16 cellular contexts compared by ENCODE assay signal in the genomic region with DNA sequence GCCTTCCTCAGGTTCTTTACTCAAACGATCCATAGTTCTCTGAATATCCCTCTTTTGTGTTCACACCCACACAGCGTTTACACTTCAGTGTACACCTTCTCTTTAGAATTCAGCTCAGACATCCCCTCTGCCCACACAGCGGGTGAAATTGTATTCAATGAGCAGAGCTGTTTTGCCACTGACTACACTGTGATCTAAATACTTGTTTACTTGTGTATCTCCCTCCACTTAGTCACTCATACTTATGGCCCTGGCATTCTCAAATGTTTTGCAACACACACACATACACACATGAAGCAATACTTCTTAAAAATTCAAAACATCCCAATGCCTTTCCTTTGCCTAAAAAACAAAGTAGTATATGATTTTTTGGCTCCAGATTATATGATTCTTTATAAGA.
DNase-seq lines count a peak whose midpoint lies in the region; ATAC-seq and TF ChIP-seq lines count a peak whose summit lies in the region.
"Had no signal": no experiment of that assay in that cellular context is flagged by ENCODE, and none has a peak within 500 bp of the region (broad histone marks: within the 10 kb centered on the region; RNA-seq: fewer than 3 reads in every experiment).

No MANE protein-coding gene starts in this region.

- no peaks in the 10 kb centered on the region for H4K20me1 ChIP-seq in IMR-90 (ENCODE audit: insufficient read depth, low read length)

- no peaks in the 10 kb centered on the region for H3K27me3 Mint-ChIP-seq in endodermal cell (ENCODE audit: insufficient read depth)

- H2BK20ac ChIP-seq in IMR-90 (ENCODE audit: low read depth, low read length): peak overlapping the region; percentile 86

- peaks cover 2% of the 10 kb centered on the region; the same call in 1 of the 2 replicates for H3K9me3 ChIP-seq in IMR-90 (ENCODE audit: control insufficient read depth, insufficient read depth, low read length)
- H3K9me3 ChIP-seq in mesodermal cell (ENCODE audit: control insufficient read depth, low read length): no peaks in the 10 kb centered on the region
- no peaks in the 10 kb centered on the region for H3K9me3 ChIP-seq in endodermal cell (ENCODE audit: control insufficient read depth, low read length)
- H3K9me3 ChIP-seq: neutrophil had no signal

- H3K4me3 ChIP-seq in IMR-90 (ENCODE audit: insufficient read depth, low read depth, low read length) (no peak overlapping the region), cardiac fibroblast (replicated peaks in 1 of 2; ENCODE audit: low read depth in 2 of 2, low read length in 2 of 2) (no peak overlapping the region), mesodermal cell (ENCODE audit: extremely low read depth, insufficient read depth, low read length, poor library complexity, severe bottlenecking) (no peak overlapping the region), endodermal cell (ENCODE audit: low read length) (no peak overlapping the region)
- H3K4me3 ChIP-seq: gastroesophageal sphincter, right atrium auricular region had no signal

- in situ Hi-C loops in IMR-90 (cut with MboI; ENCODE audit: low sequenced_read_pairs): no loop called here

- dilution Hi-C loops in IMR-90 (cut with HindIII; ENCODE audit: low sequenced_read_pairs, unreplicated experiment): no loop called here

- no peak overlapping the region for H3K27ac ChIP-seq in IMR-90 (ENCODE audit: insufficient read depth, low read length)
- peak overlapping the region; percentile 4 for H3K27ac ChIP-seq in mesodermal cell (ENCODE audit: low read depth, low read length, severe bottlenecking)
- no peak overlapping the region for H3K27ac ChIP-seq in endodermal cell (ENCODE audit: low read depth, low read length)
- H3K27ac ChIP-seq: gastroesophageal sphincter, neutrophil, right atrium auricular region had no signal

- peak overlapping the region; percentile 11; the same call in 1 of the 2 replicates for H2AK5ac ChIP-seq in IMR-90 (ENCODE audit: low read depth, low read length)

- peak overlapping the region; percentile 24; the same call in 1 of the 2 replicates for H4K91ac ChIP-seq in IMR-90 (ENCODE audit: insufficient read depth, low read depth, low read length)

- peak overlapping the region; percentile 80 for H2BK120ac ChIP-seq in IMR-90 (ENCODE audit: low read depth, low read length)

- H3K4ac ChIP-seq in IMR-90 (ENCODE audit: low read depth, low read length): peak overlapping the region; percentile 39

- no peaks in the 10 kb centered on the region for H3K27me3 ChIP-seq in IMR-90 (ENCODE audit: control insufficient read depth, insufficient read depth, low read length)
- no peaks in the 10 kb centered on the region for H3K27me3 ChIP-seq in endodermal cell (ENCODE audit: control insufficient read depth, insufficient read depth, low read length, poor library complexity, severe bottlenecking)
- H3K27me3 ChIP-seq: gastroesophageal sphincter, neutrophil, right atrium auricular region had no signal

- no peak for TF ChIP-seq CTCF in IMR-90 (conservative IDR thresholded peaks at IDR 0.05; ENCODE audit: low read depth, low read length)
- no peak for TF ChIP-seq CTCF in cardiac fibroblast (IDR thresholded peaks at IDR 0.05; ENCODE audit: low read depth, low read length)
- TF ChIP-seq CTCF in endodermal cell (conservative IDR thresholded peaks at IDR 0.05): no peak

- H2BK15ac ChIP-seq in IMR-90 (ENCODE audit: low read depth, low read length): peak overlapping the region; percentile 21; the same call in 1 of the 3 replicates

- peak overlapping the region; percentile 2; the same call in 1 of the 2 replicates for H3K4me2 ChIP-seq in IMR-90 (ENCODE audit: low read depth, low read length)

- CTCF ChIA-PET in IMR-90 (lab: Yijun Ruan, JAX): no interaction called here

- H3K4me1 ChIP-seq in IMR-90 (ENCODE audit: control insufficient read depth, insufficient read depth, low read length): peaks cover 7% of the 10 kb centered on the region
- peaks cover 15% of the 10 kb centered on the region for H3K4me1 ChIP-seq in mesodermal cell (ENCODE audit: control insufficient read depth, insufficient read depth, low read length, poor library complexity, severe bottlenecking)
- H3K4me1 ChIP-seq in endodermal cell (ENCODE audit: control insufficient read depth, insufficient read depth, low read length): no peaks in the 10 kb centered on the region
- H3K4me1 ChIP-seq: gastroesophageal sphincter, right atrium auricular region had no signal

- H3K9me1 ChIP-seq in IMR-90 (ENCODE audit: insufficient read depth, low read length): no peaks in the 10 kb centered on the region

- no peak overlapping the region for H3K56ac ChIP-seq in IMR-90 (ENCODE audit: extremely low read depth, insufficient read depth, low read length)

- H3K27ac Mint-ChIP-seq in endodermal cell: no peak overlapping the region
- H3K27ac Mint-ChIP-seq: T-helper 17 cell had no signal

- peak overlapping the region; percentile 91; the same call in 1 of the 2 replicates for H4K5ac ChIP-seq in IMR-90 (ENCODE audit: low read depth, low read length)

- H4K8ac ChIP-seq in IMR-90 (ENCODE audit: low read depth in 2 of 2, low read length in 2 of 2): peak overlapping the region; percentile 18 to 55; a peak in 2 of 4 replicates

- POLR2A ChIA-PET in IMR-90 (lab: Charles Lee; ENCODE audit: unreplicated experiment): no interaction called here

- peak overlapping the region; percentile 65; the same call in 1 of the 2 replicates for H3K14ac ChIP-seq in IMR-90 (replicated peaks; ENCODE audit: low read depth, low read length)

- no peaks in the 10 kb centered on the region for H3K4me1 Mint-ChIP-seq in endodermal cell
- H3K4me1 Mint-ChIP-seq: T-helper 17 cell had no signal

- H3K4me3 Mint-ChIP-seq in endodermal cell: no peak overlapping the region
- H3K4me3 Mint-ChIP-seq: T-helper 17 cell had no signal

- H3K36me3 ChIP-seq in IMR-90 (ENCODE audit: control insufficient read depth, insufficient read depth, low read length) (no peaks in the 10 kb centered on the region), mesodermal cell (ENCODE audit: control insufficient read depth, insufficient read depth, low read length) (no peaks in the 10 kb centered on the region), endodermal cell (ENCODE audit: control insufficient read depth, insufficient read depth, low read length) (no peaks in the 10 kb centered on the region)
- H3K36me3 ChIP-seq: gastroesophageal sphincter, neutrophil, right atrium auricular region had no signal

- no TSS peak for BruUV-seq in IMR-90 (replicated peaks; lab: Mats Ljungman, UMichigan)

- no peak overlapping the region for H2AK9ac ChIP-seq in IMR-90 (replicated peaks; ENCODE audit: low read depth, low read length, poor library complexity)

- H3K36me3 Mint-ChIP-seq in endodermal cell (ENCODE audit: low read depth): no peaks in the 10 kb centered on the region

- TF ChIP-seq RAD21 in IMR-90 (IDR thresholded peaks at IDR 0.05; ENCODE audit: low read length): no peak

- no peak for TF ChIP-seq POLR2A in IMR-90 (IDR thresholded peaks at IDR 0.05; ENCODE audit: low read depth, low read length)

- peaks cover 4% of the 10 kb centered on the region for H3K9me3 Mint-ChIP-seq in endodermal cell

- H3K79me1 ChIP-seq in IMR-90 (ENCODE audit: low read depth in 1 of 2, low read length in 2 of 2): no peaks in the 10 kb centered on the region

- ATAC-seq in IMR-90 (ENCODE audit: low read depth) (peak; percentile 70), HG03025 (IDR thresholded peaks at IDR 0.05; ENCODE audit: low FRiP score, unreplicated experiment) (no peak)
- ATAC-seq: activated CD4-positive, CD25-positive, alpha-beta regulatory T cell treated with anti-CD3 and anti-CD28 coated beads, Interleukin-2, amount 50 U/mL, for 24 hours; gastroesophageal sphincter; T-helper 17 cell had no signal

- peak; percentile 68 for DNase-seq in DMS53 (lab: John Stamatoyannopoulos, UW)
- DNase-seq in IMR-90: peak; percentile 51
- DNase-seq in cardiac fibroblast (ENCODE audit: low read depth in 2 of 2): peak; percentile 81 to 89
- no peak for DNase-seq in SIG-M5 treated with dmso at 0.1 percent for 504 hours (lab: John Stamatoyannopoulos, UW; ENCODE audit: unreplicated experiment)
- DNase-seq in stimulated activated CD4-positive, alpha-beta T cell treated with anti-CD3 and anti-CD28 coated beads, Interleukin-4, amount 100 ng/mL, for 1 hour: no peak
- no peak for DNase-seq in endodermal cell
- DNase-seq: activated gamma-delta T cell, DMS153, NCI-H1930, T-helper 17 cell had no signal

- 0 out of 2 replicates have a peak overlapping the region, but pooled peaks have one; percentile 46 for H3K23ac ChIP-seq in IMR-90 (ENCODE audit: low read depth, low read length)

- H2BK5ac ChIP-seq in IMR-90 (ENCODE audit: low read depth, low read length, poor library complexity, severe bottlenecking): peak overlapping the region; percentile 81

- no peak overlapping the region for H2AFZ ChIP-seq in IMR-90 (replicated peaks; ENCODE audit: low read length, poor library complexity)

- intact Hi-C loops in IMR-90 (cut with micrococcal nuclease): no loop called here

- no peak overlapping the region for H3K9ac ChIP-seq in IMR-90 (ENCODE audit: low read depth, low read length)
- no peak overlapping the region for H3K9ac ChIP-seq in endodermal cell (ENCODE audit: extremely low read depth, low read length, poor library complexity, severe bottlenecking)

- WGBS in IMR-90 (ENCODE audit: extremely low coverage in 2 of 2, insufficient read length in 1 of 2), 2 experiments: 60% methylated on average over 3 of the region's 3 CpGs; no CpG with 5 or more reads in 1 of the 2 experiments
- 76 to 87% methylated on average over 3 of the region's 3 CpGs for WGBS in mesodermal cell (ENCODE audit: insufficient coverage in 2 of 2), 2 experiments
- 67 to 87% methylated on average over 1 to 3 of the region's 3 CpGs for WGBS in endodermal cell (ENCODE audit: insufficient coverage in 1 of 2, insufficient read length in 1 of 2), 2 experiments

- H3K18ac ChIP-seq in IMR-90 (ENCODE audit: low read depth, low read length): peak overlapping the region; percentile 93; the same call in 1 of the 2 replicates

TF ChIP-seq in IMR-90, 13 proteins besides CTCF, POLR2A, EP300 and RAD21 (continues in another document):
- TF ChIP-seq FOS (IDR thresholded peaks at IDR 0.05; ENCODE audit: low read depth, low read length): peak; percentile 17; the same call in 1 of the 2 replicates
- TF ChIP-seq, protein P1, sequence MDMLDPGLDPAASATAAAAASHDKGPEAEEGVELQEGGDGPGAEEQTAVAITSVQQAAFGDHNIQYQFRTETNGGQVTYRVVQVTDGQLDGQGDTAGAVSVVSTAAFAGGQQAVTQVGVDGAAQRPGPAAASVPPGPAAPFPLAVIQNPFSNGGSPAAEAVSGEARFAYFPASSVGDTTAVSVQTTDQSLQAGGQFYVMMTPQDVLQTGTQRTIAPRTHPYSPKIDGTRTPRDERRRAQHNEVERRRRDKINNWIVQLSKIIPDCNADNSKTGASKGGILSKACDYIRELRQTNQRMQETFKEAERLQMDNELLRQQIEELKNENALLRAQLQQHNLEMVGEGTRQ (IDR thresholded peaks at IDR 0.05; ENCODE audit: low read depth, low read length): no peak
- peak; percentile 90 for TF ChIP-seq CEBPB (IDR thresholded peaks at IDR 0.05; ENCODE audit: low read depth, low read length)
- peak; percentile 14; the same call in 1 of the 2 replicates for TF ChIP-seq BHLHE40 (IDR thresholded peaks at IDR 0.05; ENCODE audit: low read depth, low read length)
- no peak for TF ChIP-seq MXI1 (IDR thresholded peaks at IDR 0.05; ENCODE audit: borderline replicate concordance, low read depth, low read length)
- TF ChIP-seq NFE2L2 (IDR thresholded peaks at IDR 0.05; ENCODE audit: low read depth, low read length): no peak

Comparison
In these comparisons a context has a peak if more than half of its experiments do, and no peak if none do; other contexts are left out.
1. DNase-seq: peak in DMS53 (single experiment), IMR-90 (single experiment) and cardiac fibroblast (2 of 2); none in SIG-M5 treated with dmso at 0.1 percent for 504 hours (single experiment), stimulated activated CD4-positive, alpha-beta T cell treated with anti-CD3 and anti-CD28 coated beads, Interleukin-4, amount 100 ng/mL, for 1 hour (single experiment) and endodermal cell (single experiment).